Comparison of ENCODE assay signal across 2 cellular contexts in genomic region chr12:42960087-42960527, GRCh38.
TF ChIP-seq lines count a peak whose summit lies in the region.

No MANE protein-coding gene starts in this region.

TF ChIP-seq in IMR-90, 13 proteins besides CTCF, POLR2A, EP300 and RAD21:
- TF ChIP-seq MAZ (IDR thresholded peaks at IDR 0.05; ENCODE audit: borderline replicate concordance, low read depth, low read length) (no peak), RCOR1 (IDR thresholded peaks at IDR 0.05; ENCODE audit: insufficient replicate concordance, low read length) (no peak), BHLHE40 (IDR thresholded peaks at IDR 0.05; ENCODE audit: low read depth, low read length) (no peak), USF2 (IDR thresholded peaks at IDR 0.05; ENCODE audit: low read depth, low read length) (no peak), CEBPB (IDR thresholded peaks at IDR 0.05; ENCODE audit: low read depth, low read length) (no peak), MXI1 (IDR thresholded peaks at IDR 0.05; ENCODE audit: borderline replicate concordance, low read depth, low read length) (no peak), MAFK (IDR thresholded peaks at IDR 0.05; ENCODE audit: low read depth, low read length) (no peak), NFE2L2 (IDR thresholded peaks at IDR 0.05; ENCODE audit: low read depth, low read length) (no peak), CHD1 (IDR thresholded peaks at IDR 0.05; ENCODE audit: low read depth, low read length) (no peak), ELK1 (IDR thresholded peaks at IDR 0.05; ENCODE audit: borderline replicate concordance, low read depth, low read length) (no peak), SMC3 (IDR thresholded peaks at IDR 0.05; ENCODE audit: low read depth, low read length) (no peak)
TF ChIP-seq in IMR-90: peak in this region for 0.

TF ChIP-seq in WTC11, 78 proteins besides CTCF, POLR2A, EP300 and RAD21:
- TF ChIP-seq RORB (CRISPR knock-in tag; IDR thresholded peaks at IDR 0.05): no peak
- no peak for TF ChIP-seq FOXP4 (CRISPR knock-in tag; IDR thresholded peaks at IDR 0.05)
- TF ChIP-seq ZBTB43 (CRISPR knock-in tag; IDR thresholded peaks at IDR 0.05): no peak
- no peak for TF ChIP-seq ATF2 (CRISPR knock-in tag; IDR thresholded peaks at IDR 0.05; ENCODE audit: borderline replicate concordance, low read depth)
TF ChIP-seq in WTC11: peak in this region for 0.
